ENCODE assay signal across 26 cellular contexts in the genomic region with DNA sequence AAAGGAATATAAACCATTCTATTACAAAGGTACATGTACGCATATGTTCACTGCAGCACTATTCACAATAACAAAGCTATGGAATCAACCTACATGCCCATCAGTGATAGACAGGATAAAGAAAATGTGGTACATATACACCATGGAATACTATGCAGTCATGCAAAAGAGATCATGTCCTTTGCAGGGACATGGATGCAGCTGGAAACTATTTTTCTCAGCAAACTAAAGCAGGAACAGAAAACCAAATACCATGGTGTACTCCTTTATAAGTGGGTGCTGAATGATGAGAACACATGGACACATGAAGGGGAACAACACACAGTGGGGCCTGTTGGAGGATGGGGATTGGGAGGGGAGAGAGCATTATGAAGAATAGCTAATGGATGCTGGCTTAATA.
DNase-seq lines count a peak whose midpoint lies in the region; ATAC-seq, FAIRE-seq and TF ChIP-seq lines count a peak whose summit lies in the region.
"Had no signal": no experiment of that assay in that cellular context is flagged by ENCODE, and none has a peak within 500 bp of the region (broad histone marks: within the 10 kb centered on the region; RNA-seq: fewer than 3 reads in every experiment).

No MANE protein-coding gene starts in this region.

- no peaks in the 10 kb centered on the region for H3K27me3 ChIP-seq in K562 (ENCODE audit: control insufficient read depth in 2 of 2, insufficient read depth in 2 of 2, low read length in 2 of 2)
- H3K27me3 ChIP-seq: BE2C, BLaER1 had no signal

- H3K4me1 ChIP-seq in HEK293 (ENCODE audit: control insufficient read depth, insufficient read depth, low read length) (no peaks in the 10 kb centered on the region), K562 (replicated peaks in 1 of 2; ENCODE audit: control insufficient read depth in 2 of 2, insufficient read depth in 2 of 2, low read length in 2 of 2) (no peaks in the 10 kb centered on the region; a peak in 1 of 5 replicates)
- H3K4me1 ChIP-seq: BE2C, BLaER1 had no signal

- H3K9me1 ChIP-seq in K562 (ENCODE audit: control insufficient read depth, insufficient read depth, low read length) = no peaks in the 10 kb centered on the region

- H3K36me3 Mint-ChIP-seq in activated naive CD4-positive, alpha-beta T cell treated with anti-CD3 and anti-CD28 coated beads, Interleukin-2, amount 50 U/mL, for 24 hours = peaks cover 5% of the 10 kb centered on the region
- H3K36me3 Mint-ChIP-seq: CD14-positive monocyte; CD4-positive, alpha-beta memory T cell; CD4-positive, CD25-positive, alpha-beta regulatory T cell had no signal

- H3K4me2 ChIP-seq in K562 (ENCODE audit: insufficient read depth, low read length) = no peak overlapping the region
- H3K4me2 ChIP-seq: BLaER1 had no signal

- POLR2A ChIA-PET in HEK293 (lab: Yijun Ruan, JAX) (no interaction called here), K562 (lab: Yijun Ruan, JAX) (no interaction called here)

- no peak for TF ChIP-seq RAD21 in K562 (CRISPR knock-in tag; conservative IDR thresholded peaks at IDR 0.05 in 1 of 2, IDR thresholded peaks at IDR 0.05 in 1 of 2)

- H3K27ac ChIP-seq in HEK293 (ENCODE audit: extremely low read depth, low read depth, low read length) (no peak overlapping the region), K562 (ENCODE audit: extremely low read depth, low read depth, low read length) (no peak overlapping the region)
- H3K27ac ChIP-seq: BLaER1 had no signal

- intact Hi-C loops in K562 (cut with micrococcal nuclease) = no loop called here

- in situ Hi-C loops in K562 (cut with MboI) = no loop called here

- DNase-seq in activated naive CD4-positive, alpha-beta T cell treated with anti-CD3 and anti-CD28 coated beads, Interleukin-2, amount 50 U/mL, for 16 hours = no peak
- no peak for DNase-seq in K562 (ENCODE audit: extremely low read depth in 1 of 4, low spot score in 3 of 4)
- DNase-seq in NCI-H82 treated with DMSO at 0.1 percent for 48 hours (lab: John Stamatoyannopoulos, UW; ENCODE audit: unreplicated experiment) = no peak
- DNase-seq: 8988T; ACHN; BE2C; C1 segment of cervical spinal cord; CD4-positive, alpha-beta memory T cell; CD4-positive, CD25-positive, alpha-beta regulatory T cell; CD8-positive, alpha-beta memory T cell; COR-L47; DMS 273 treated with DMSO at 0.1 percent for 48 hours; DMS153; DMS53; DMS79; DND-41; EL; GDM1 had no signal

- peak overlapping the region; percentile 8 for H3K27ac Mint-ChIP-seq in activated naive CD4-positive, alpha-beta T cell treated with anti-CD3 and anti-CD28 coated beads, Interleukin-2, amount 50 U/mL, for 24 hours
- H3K27ac Mint-ChIP-seq: CD14-positive monocyte; CD4-positive, alpha-beta memory T cell; CD4-positive, CD25-positive, alpha-beta regulatory T cell; CD8-positive, alpha-beta memory T cell had no signal

- H3K9me3 ChIP-seq in HEK293 (ENCODE audit: control insufficient read depth, insufficient read depth, low read depth, low read length) (no peaks in the 10 kb centered on the region), K562 (replicated peaks; ENCODE audit: control insufficient read depth, insufficient read depth, low read depth, low read length) (no peaks in the 10 kb centered on the region)
- H3K9me3 ChIP-seq: BE2C had no signal

- TF ChIP-seq POLR2A in K562 (conservative IDR thresholded peaks at IDR 0.05) = no peak

- H3K27me3 Mint-ChIP-seq in activated naive CD4-positive, alpha-beta T cell treated with anti-CD3 and anti-CD28 coated beads, Interleukin-2, amount 50 U/mL, for 24 hours = no peaks in the 10 kb centered on the region
- H3K27me3 Mint-ChIP-seq: CD4-positive, alpha-beta memory T cell; CD4-positive, CD25-positive, alpha-beta regulatory T cell had no signal

- no peak for FAIRE-seq in K562 (lab: Jason Lieb, UNC)
- FAIRE-seq: A204.1, GM12878, GM12892, GM18507 had no signal

- H3K9me3 Mint-ChIP-seq in activated naive CD4-positive, alpha-beta T cell treated with anti-CD3 and anti-CD28 coated beads, Interleukin-2, amount 50 U/mL, for 24 hours = peaks cover 5% of the 10 kb centered on the region

- TF ChIP-seq EP300 in K562 (IDR thresholded peaks at IDR 0.05; ENCODE audit: low read length) = no peak

- H2AFZ ChIP-seq in K562 (ENCODE audit: low read depth, low read length) = no peak overlapping the region

- H3K4me3 ChIP-seq in HEK293 (ENCODE audit: low read depth, low read length) (no peak overlapping the region), K562 (no peak overlapping the region)
- H3K4me3 ChIP-seq: BLaER1, GM12878 had no signal

- no TSS peak for BruUV-seq in K562 (replicated peaks; lab: Mats Ljungman, UMichigan)

- WGBS in K562 (ENCODE audit: insufficient coverage, low coverage, missing lambda C conversion rate) = 86% methylated on average over 1 of the region's 1 CpG

- H3K36me3 ChIP-seq in HEK293 (ENCODE audit: control insufficient read depth in 2 of 2, insufficient read depth in 1 of 2, low read length in 2 of 2) = no peaks in the 10 kb centered on the region
- H3K36me3 ChIP-seq in K562 (ENCODE audit: control insufficient read depth, insufficient read depth, low read length) = no peaks in the 10 kb centered on the region
- H3K36me3 ChIP-seq: BE2C, BLaER1 had no signal

- H3K4me3 Mint-ChIP-seq in activated naive CD4-positive, alpha-beta T cell treated with anti-CD3 and anti-CD28 coated beads, Interleukin-2, amount 50 U/mL, for 24 hours = no peak overlapping the region
- H3K4me3 Mint-ChIP-seq: CD14-positive monocyte; CD4-positive, alpha-beta memory T cell; CD8-positive, alpha-beta memory T cell had no signal

- CTCF ChIA-PET in HEK293 (lab: Yijun Ruan, JAX) = interaction anchor here (0.5 kb wide), 1 partner anchor 64 kb away, joined by 3 read pairs; no protein-coding TSS in a partner anchor
- CTCF ChIA-PET in K562 (lab: Yijun Ruan, JAX; ENCODE audit: low intra/inter-chr PET ratio) = no interaction called here

- no peak for ATAC-seq in K562
- ATAC-seq: GM12878 had no signal

- TF ChIP-seq CTCF in HEK293 (tag by site-specific recombination; IDR thresholded peaks at IDR 0.05) (no peak), K562 (IDR thresholded peaks at IDR 0.05 in 2 of 3, conservative IDR thresholded peaks at IDR 0.05 in 1 of 3; ENCODE audit: insufficient read depth in 2 of 3, low read depth in 1 of 3, low read length in 3 of 3) (no peak)

- H3K4me1 Mint-ChIP-seq in activated naive CD4-positive, alpha-beta T cell treated with anti-CD3 and anti-CD28 coated beads, Interleukin-2, amount 50 U/mL, for 24 hours = no peaks in the 10 kb centered on the region
- H3K4me1 Mint-ChIP-seq: CD14-positive monocyte; CD4-positive, alpha-beta memory T cell; CD4-positive, CD25-positive, alpha-beta regulatory T cell; CD8-positive, alpha-beta memory T cell had no signal

- no peaks in the 10 kb centered on the region for H4K20me1 ChIP-seq in K562 (replicated peaks; ENCODE audit: control insufficient read depth, insufficient read depth, low read length)
- H4K20me1 ChIP-seq: BLaER1 had no signal

- H3K9ac ChIP-seq in K562 (ENCODE audit: insufficient read depth in 1 of 2, low read depth in 2 of 2, low read length in 2 of 2) = no peak overlapping the region
- H3K9ac ChIP-seq: BLaER1 had no signal

- no peaks in the 10 kb centered on the region for H3K79me2 ChIP-seq in K562 (ENCODE audit: control insufficient read depth, insufficient read depth, low read length)

TF ChIP-seq in HEK293, 187 proteins besides CTCF, POLR2A, EP300 and RAD21:
- TF ChIP-seq, protein P1, sequence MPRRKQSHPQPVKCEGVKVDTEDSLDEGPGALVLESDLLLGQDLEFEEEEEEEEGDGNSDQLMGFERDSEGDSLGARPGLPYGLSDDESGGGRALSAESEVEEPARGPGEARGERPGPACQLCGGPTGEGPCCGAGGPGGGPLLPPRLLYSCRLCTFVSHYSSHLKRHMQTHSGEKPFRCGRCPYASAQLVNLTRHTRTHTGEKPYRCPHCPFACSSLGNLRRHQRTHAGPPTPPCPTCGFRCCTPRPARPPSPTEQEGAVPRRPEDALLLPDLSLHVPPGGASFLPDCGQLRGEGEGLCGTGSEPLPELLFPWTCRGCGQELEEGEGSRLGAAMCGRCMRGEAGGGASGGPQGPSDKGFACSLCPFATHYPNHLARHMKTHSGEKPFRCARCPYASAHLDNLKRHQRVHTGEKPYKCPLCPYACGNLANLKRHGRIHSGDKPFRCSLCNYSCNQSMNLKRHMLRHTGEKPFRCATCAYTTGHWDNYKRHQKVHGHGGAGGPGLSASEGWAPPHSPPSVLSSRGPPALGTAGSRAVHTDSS (tag by site-specific recombination; IDR thresholded peaks at IDR 0.05) = no peak
- TF ChIP-seq ZNF146 (tag by site-specific recombination; IDR thresholded peaks at IDR 0.05) = peak; percentile 67

TF ChIP-seq in K562, 482 proteins besides CTCF, POLR2A, EP300 and RAD21:
- TF ChIP-seq ZNF146 (CRISPR knock-in tag; IDR thresholded peaks at IDR 0.05; ENCODE audit: unreplicated experiment) = peak; percentile 43
- TF ChIP-seq, protein P2, sequence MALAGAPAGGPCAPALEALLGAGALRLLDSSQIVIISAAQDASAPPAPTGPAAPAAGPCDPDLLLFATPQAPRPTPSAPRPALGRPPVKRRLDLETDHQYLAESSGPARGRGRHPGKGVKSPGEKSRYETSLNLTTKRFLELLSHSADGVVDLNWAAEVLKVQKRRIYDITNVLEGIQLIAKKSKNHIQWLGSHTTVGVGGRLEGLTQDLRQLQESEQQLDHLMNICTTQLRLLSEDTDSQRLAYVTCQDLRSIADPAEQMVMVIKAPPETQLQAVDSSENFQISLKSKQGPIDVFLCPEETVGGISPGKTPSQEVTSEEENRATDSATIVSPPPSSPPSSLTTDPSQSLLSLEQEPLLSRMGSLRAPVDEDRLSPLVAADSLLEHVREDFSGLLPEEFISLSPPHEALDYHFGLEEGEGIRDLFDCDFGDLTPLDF (CRISPR knock-in tag; IDR thresholded peaks at IDR 0.05) = no peak
TF ChIP-seq in K562: peak in this region for 1.
